Comparison of ENCODE assay signal across 2 cellular contexts in the genomic region with DNA sequence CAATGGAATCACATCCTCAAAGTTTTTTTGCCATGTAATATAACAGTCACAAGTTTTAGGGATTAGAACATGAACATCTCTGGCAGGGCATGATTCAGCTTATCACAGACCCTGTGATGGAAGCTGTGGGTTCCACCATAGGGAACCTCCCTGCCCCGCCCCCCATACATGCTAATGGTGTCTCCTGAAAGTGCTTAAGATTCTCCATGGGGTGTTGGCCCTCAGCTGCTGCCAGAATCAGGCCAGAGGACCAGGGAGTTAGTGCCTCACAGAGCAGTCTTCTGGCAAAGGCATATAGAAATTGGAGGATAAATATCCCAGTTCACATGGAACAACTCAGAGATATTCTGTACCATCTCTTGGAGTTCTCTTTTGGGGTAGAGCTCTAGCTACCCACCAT.
TF ChIP-seq lines count a peak whose summit lies in the region.

No MANE protein-coding gene starts in this region.

TF ChIP-seq in GM23338, 12 proteins besides CTCF, POLR2A, EP300 and RAD21:
- TF ChIP-seq, protein P1, sequence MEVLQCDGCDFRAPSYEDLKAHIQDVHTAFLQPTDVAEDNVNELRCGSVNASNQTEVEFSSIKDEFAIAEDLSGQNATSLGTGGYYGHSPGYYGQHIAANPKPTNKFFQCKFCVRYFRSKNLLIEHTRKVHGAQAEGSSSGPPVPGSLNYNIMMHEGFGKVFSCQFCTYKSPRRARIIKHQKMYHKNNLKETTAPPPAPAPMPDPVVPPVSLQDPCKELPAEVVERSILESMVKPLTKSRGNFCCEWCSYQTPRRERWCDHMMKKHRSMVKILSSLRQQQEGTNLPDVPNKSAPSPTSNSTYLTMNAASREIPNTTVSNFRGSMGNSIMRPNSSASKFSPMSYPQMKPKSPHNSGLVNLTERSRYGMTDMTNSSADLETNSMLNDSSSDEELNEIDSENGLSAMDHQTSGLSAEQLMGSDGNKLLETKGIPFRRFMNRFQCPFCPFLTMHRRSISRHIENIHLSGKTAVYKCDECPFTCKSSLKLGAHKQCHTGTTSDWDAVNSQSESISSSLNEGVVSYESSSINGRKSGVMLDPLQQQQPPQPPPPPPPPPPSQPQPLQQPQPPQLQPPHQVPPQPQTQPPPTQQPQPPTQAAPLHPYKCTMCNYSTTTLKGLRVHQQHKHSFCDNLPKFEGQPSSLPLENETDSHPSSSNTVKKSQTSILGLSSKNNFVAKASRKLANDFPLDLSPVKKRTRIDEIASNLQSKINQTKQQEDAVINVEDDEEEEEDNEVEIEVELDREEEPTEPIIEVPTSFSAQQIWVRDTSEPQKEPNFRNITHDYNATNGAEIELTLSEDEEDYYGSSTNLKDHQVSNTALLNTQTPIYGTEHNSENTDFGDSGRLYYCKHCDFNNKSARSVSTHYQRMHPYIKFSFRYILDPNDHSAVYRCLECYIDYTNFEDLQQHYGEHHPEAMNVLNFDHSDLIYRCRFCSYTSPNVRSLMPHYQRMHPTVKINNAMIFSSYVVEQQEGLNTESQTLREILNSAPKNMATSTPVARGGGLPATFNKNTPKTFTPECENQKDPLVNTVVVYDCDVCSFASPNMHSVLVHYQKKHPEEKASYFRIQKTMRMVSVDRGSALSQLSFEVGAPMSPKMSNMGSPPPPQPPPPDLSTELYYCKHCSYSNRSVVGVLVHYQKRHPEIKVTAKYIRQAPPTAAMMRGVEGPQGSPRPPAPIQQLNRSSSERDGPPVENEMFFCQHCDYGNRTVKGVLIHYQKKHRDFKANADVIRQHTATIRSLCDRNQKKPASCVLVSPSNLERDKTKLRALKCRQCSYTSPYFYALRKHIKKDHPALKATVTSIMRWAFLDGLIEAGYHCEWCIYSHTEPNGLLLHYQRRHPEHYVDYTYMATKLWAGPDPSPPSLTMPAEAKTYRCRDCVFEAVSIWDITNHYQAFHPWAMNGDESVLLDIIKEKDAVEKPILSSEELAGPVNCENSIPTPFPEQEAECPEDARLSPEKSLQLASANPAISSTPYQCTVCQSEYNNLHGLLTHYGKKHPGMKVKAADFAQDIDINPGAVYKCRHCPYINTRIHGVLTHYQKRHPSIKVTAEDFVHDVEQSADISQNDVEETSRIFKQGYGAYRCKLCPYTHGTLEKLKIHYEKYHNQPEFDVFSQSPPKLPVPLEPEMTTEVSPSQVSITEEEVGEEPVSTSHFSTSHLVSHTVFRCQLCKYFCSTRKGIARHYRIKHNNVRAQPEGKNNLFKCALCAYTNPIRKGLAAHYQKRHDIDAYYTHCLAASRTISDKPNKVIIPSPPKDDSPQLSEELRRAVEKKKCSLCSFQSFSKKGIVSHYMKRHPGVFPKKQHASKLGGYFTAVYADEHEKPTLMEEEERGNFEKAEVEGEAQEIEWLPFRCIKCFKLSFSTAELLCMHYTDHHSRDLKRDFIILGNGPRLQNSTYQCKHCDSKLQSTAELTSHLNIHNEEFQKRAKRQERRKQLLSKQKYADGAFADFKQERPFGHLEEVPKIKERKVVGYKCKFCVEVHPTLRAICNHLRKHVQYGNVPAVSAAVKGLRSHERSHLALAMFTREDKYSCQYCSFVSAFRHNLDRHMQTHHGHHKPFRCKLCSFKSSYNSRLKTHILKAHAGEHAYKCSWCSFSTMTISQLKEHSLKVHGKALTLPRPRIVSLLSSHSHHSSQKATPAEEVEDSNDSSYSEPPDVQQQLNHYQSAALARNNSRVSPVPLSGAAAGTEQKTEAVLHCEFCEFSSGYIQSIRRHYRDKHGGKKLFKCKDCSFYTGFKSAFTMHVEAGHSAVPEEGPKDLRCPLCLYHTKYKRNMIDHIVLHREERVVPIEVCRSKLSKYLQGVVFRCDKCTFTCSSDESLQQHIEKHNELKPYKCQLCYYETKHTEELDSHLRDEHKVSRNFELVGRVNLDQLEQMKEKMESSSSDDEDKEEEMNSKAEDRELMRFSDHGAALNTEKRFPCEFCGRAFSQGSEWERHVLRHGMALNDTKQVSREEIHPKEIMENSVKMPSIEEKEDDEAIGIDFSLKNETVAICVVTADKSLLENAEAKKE (CRISPR knock-in tag; IDR thresholded peaks at IDR 0.05), result no peak
- TF ChIP-seq ZNF114 (CRISPR knock-in tag; IDR thresholded peaks at IDR 0.05), result no peak
- TF ChIP-seq, protein P2, sequence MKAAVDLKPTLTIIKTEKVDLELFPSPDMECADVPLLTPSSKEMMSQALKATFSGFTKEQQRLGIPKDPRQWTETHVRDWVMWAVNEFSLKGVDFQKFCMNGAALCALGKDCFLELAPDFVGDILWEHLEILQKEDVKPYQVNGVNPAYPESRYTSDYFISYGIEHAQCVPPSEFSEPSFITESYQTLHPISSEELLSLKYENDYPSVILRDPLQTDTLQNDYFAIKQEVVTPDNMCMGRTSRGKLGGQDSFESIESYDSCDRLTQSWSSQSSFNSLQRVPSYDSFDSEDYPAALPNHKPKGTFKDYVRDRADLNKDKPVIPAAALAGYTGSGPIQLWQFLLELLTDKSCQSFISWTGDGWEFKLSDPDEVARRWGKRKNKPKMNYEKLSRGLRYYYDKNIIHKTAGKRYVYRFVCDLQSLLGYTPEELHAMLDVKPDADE (IDR thresholded peaks at IDR 0.05), result no peak

TF ChIP-seq in WTC11, 78 proteins besides CTCF, POLR2A, EP300 and RAD21 (continued from another document):
- TF ChIP-seq, protein P3, sequence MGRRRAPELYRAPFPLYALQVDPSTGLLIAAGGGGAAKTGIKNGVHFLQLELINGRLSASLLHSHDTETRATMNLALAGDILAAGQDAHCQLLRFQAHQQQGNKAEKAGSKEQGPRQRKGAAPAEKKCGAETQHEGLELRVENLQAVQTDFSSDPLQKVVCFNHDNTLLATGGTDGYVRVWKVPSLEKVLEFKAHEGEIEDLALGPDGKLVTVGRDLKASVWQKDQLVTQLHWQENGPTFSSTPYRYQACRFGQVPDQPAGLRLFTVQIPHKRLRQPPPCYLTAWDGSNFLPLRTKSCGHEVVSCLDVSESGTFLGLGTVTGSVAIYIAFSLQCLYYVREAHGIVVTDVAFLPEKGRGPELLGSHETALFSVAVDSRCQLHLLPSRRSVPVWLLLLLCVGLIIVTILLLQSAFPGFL (CRISPR knock-in tag; IDR thresholded peaks at IDR 0.05; ENCODE audit: borderline replicate concordance), result no peak
- TF ChIP-seq FOXK1 (CRISPR knock-in tag; IDR thresholded peaks at IDR 0.05) (no peak), FOXP1 (CRISPR knock-in tag; IDR thresholded peaks at IDR 0.05; ENCODE audit: borderline replicate concordance) (no peak), ATF1 (CRISPR knock-in tag; IDR thresholded peaks at IDR 0.05) (no peak)
- TF ChIP-seq, protein P4, sequence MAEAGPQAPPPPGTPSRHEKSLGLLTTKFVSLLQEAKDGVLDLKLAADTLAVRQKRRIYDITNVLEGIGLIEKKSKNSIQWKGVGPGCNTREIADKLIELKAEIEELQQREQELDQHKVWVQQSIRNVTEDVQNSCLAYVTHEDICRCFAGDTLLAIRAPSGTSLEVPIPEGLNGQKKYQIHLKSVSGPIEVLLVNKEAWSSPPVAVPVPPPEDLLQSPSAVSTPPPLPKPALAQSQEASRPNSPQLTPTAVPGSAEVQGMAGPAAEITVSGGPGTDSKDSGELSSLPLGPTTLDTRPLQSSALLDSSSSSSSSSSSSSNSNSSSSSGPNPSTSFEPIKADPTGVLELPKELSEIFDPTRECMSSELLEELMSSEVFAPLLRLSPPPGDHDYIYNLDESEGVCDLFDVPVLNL (CRISPR knock-in tag; IDR thresholded peaks at IDR 0.05; ENCODE audit: borderline replicate concordance, low read depth), result no peak
